In genomic region chr1:201506092-201506491, GRCh38 we compare ENCODE assay signal across 7 cellular contexts. TPM values are rescaled to one million over a fixed set of nuclear protein-coding genes. Genes with fewer than 3 reads are reported as not detected.
DNase-seq lines count a peak whose midpoint lies in the region; ATAC-seq and TF ChIP-seq lines count a peak whose summit lies in the region.

No MANE protein-coding gene starts in this region.

- DNase-seq in HFFc6 (no peak), activated B cell treated with CpG ODN at 0.5 μM for 24 hours (no peak), COLO829 (ENCODE audit: low spot score) (no peak), NOMO-1 treated with DMSO at 0.1 percent for 48 hours (lab: John Stamatoyannopoulos, UW; ENCODE audit: unreplicated experiment) (no peak), GM19240 (ENCODE audit: insufficient read length, low spot score) (no peak)

- CTCF ChIA-PET in activated B cell treated with CpG ODN at 0.5 μM for 24 hours (lab: Charles Lee), result interaction anchor here (2.2 to 7.8 kb wide), 2 partner anchors 10 to 24 kb away, joined by 6 to 51 read pairs; no protein-coding TSS in a partner anchor

- TF ChIP-seq CTCF in HFFc6 (IDR thresholded peaks at IDR 0.05), result no peak
- TF ChIP-seq CTCF in activated B cell treated with CpG ODN at 0.5 μM for 24 hours (IDR thresholded peaks at IDR 0.05), result no peak

- peaks cover 14% of the 10 kb centered on the region for H3K4me1 ChIP-seq in iPS-15b (ENCODE audit: control insufficient read depth, insufficient read depth, low read length)

- peaks cover 27% of the 10 kb centered on the region for H3K36me3 Mint-ChIP-seq in HFFc6 (ENCODE audit: low read depth)
- H3K36me3 Mint-ChIP-seq in activated B cell treated with CpG ODN at 0.5 μM for 24 hours (ENCODE audit: low read depth), result peaks cover 6% of the 10 kb centered on the region
- peaks cover 6% of the 10 kb centered on the region for H3K36me3 Mint-ChIP-seq in stimulated activated memory B cell treated with anti-CD40 and anti-IgM and Interleukin-4, amounts not matched to agents 10 μg/mL and 1 μg/mL and 100 μg/mL, for 72 hours

- H3K27me3 ChIP-seq in iPS-15b (ENCODE audit: control insufficient read depth, insufficient read depth, low read length), result peaks cover 30% of the 10 kb centered on the region

- H3K9me3 Mint-ChIP-seq in HFFc6 (no peaks in the 10 kb centered on the region), activated B cell treated with CpG ODN at 0.5 μM for 24 hours (no peaks in the 10 kb centered on the region)
- H3K9me3 Mint-ChIP-seq in stimulated activated memory B cell treated with anti-CD40 and anti-IgM and Interleukin-4, amounts not matched to agents 10 μg/mL and 1 μg/mL and 100 μg/mL, for 72 hours, result no peaks in the 10 kb centered on the region

- H3K36me3 ChIP-seq in iPS-15b (ENCODE audit: control insufficient read depth, insufficient read depth, low read length), result no peaks in the 10 kb centered on the region

- no peaks in the 10 kb centered on the region for H3K9me3 ChIP-seq in iPS-15b (ENCODE audit: control insufficient read depth, insufficient read depth, low read length)

- no peak overlapping the region for H3K9ac ChIP-seq in iPS-15b (ENCODE audit: low read depth, low read length)

- H3K27me3 Mint-ChIP-seq in HFFc6 (ENCODE audit: insufficient read depth) (peaks cover 9% of the 10 kb centered on the region), activated B cell treated with CpG ODN at 0.5 μM for 24 hours (no peaks in the 10 kb centered on the region)
- no peaks in the 10 kb centered on the region for H3K27me3 Mint-ChIP-seq in stimulated activated memory B cell treated with anti-CD40 and anti-IgM and Interleukin-4, amounts not matched to agents 10 μg/mL and 1 μg/mL and 100 μg/mL, for 72 hours

- H3K4me1 Mint-ChIP-seq in HFFc6 (ENCODE audit: low read depth) (peaks cover 84% of the 10 kb centered on the region), activated B cell treated with CpG ODN at 0.5 μM for 24 hours (peaks cover 27% of the 10 kb centered on the region)
- H3K4me1 Mint-ChIP-seq in stimulated activated memory B cell treated with anti-CD40 and anti-IgM and Interleukin-4, amounts not matched to agents 10 μg/mL and 1 μg/mL and 100 μg/mL, for 72 hours, result peaks cover 43% of the 10 kb centered on the region

- peak overlapping the region; percentile 42 for H3K4me3 ChIP-seq in iPS-15b (ENCODE audit: low read depth, low read length)

- H3K4me3 Mint-ChIP-seq in HFFc6, result peak overlapping the region; percentile 93
- H3K4me3 Mint-ChIP-seq in activated B cell treated with CpG ODN at 0.5 μM for 24 hours, result peak overlapping the region; percentile 88
- H3K4me3 Mint-ChIP-seq in stimulated activated memory B cell treated with anti-CD40 and anti-IgM and Interleukin-4, amounts not matched to agents 10 μg/mL and 1 μg/mL and 100 μg/mL, for 72 hours, result peak overlapping the region; percentile 86

- POLR2A ChIA-PET in activated B cell treated with CpG ODN at 0.5 μM for 24 hours (lab: Charles Lee), result interaction anchor here (0.9 to 1.2 kb wide), 2 partner anchors 20 to 24 kb away, joined by 3 read pairs; no protein-coding TSS in a partner anchor

- intact Hi-C loops in activated B cell treated with CpG ODN at 0.5 μM for 24 hours (cut with micrococcal nuclease), result loop anchor here (10.0 kb wide), 1 partner anchor 481 kb away; the partner anchor contains the start of gene KIF21B

- H3K27ac Mint-ChIP-seq in HFFc6 (peak overlapping the region; percentile 87), activated B cell treated with CpG ODN at 0.5 μM for 24 hours (peak overlapping the region; percentile 54)
- peak overlapping the region; percentile 81 for H3K27ac Mint-ChIP-seq in stimulated activated memory B cell treated with anti-CD40 and anti-IgM and Interleukin-4, amounts not matched to agents 10 μg/mL and 1 μg/mL and 100 μg/mL, for 72 hours

- no peak for ATAC-seq in activated B cell treated with CpG ODN at 0.5 μM for 24 hours (ENCODE audit: low read depth)
- no peak for ATAC-seq in stimulated activated memory B cell treated with anti-CD40 and anti-IgM and Interleukin-4, amounts not matched to agents 10 μg/mL and 1 μg/mL and 100 μg/mL, for 72 hours

RNA-seq across cellular contexts. Expression of gene CSRP1, which starts 0.8 kb away (rescaled TPM):
- 100 to 1,000 TPM; 540 to 614 (median 577) TPM for total RNA-seq in HFFc6 (2021; fragmentation: NEBNext Ultra II Directional; extraction: Animal tissue kit (Norgen Biotek cat#: 25700))
- total RNA-seq in activated B cell treated with CpG ODN at 0.5 μM for 24 hours, result 29.0 and 29.5 TPM in 2 replicates

RNA-seq across cellular contexts. Expression of gene NAV1, which starts 32.8 kb away (rescaled TPM):
- 10 to 100 TPM; 72.9 to 88.0 (median 78.4) TPM for total RNA-seq in HFFc6 (2021; fragmentation: NEBNext Ultra II Directional; extraction: Animal tissue kit (Norgen Biotek cat#: 25700))
- 2.0 and 2.3 TPM in 2 replicates for total RNA-seq in activated B cell treated with CpG ODN at 0.5 μM for 24 hours

RNA-seq across cellular contexts. Expression of gene PHLDA3, which starts 37.1 kb away (rescaled TPM):
- 100 to 1,000 TPM; 101 to 113 (median 108) TPM for total RNA-seq in HFFc6 (2021; fragmentation: NEBNext Ultra II Directional; extraction: Animal tissue kit (Norgen Biotek cat#: 25700))
- total RNA-seq in activated B cell treated with CpG ODN at 0.5 μM for 24 hours, result 0.18 TPM in 1 of 2 replicates, not detected in the other

Comparison
In these comparisons a context has a peak if more than half of its experiments do, and no peak if none do; other contexts are left out.
1. RNA of gene CSRP1, which starts 0.8 kb away (total RNA-seq): 540 to 614 TPM in HFFc6; 29.0 to 29.5 TPM in activated B cell treated with CpG ODN at 0.5 μM for 24 hours; every median in the first group is over 10 times any median in the second.
2. RNA of gene NAV1, which starts 32.8 kb away (total RNA-seq): 72.9 to 88.0 TPM in HFFc6; 2.0 to 2.3 TPM in activated B cell treated with CpG ODN at 0.5 μM for 24 hours; every median in the first group is over 10 times any median in the second.
3. RNA of gene PHLDA3, which starts 37.1 kb away (total RNA-seq): 101 to 113 TPM in HFFc6; 0.18 TPM in activated B cell treated with CpG ODN at 0.5 μM for 24 hours; every median in the first group is over 10 times any median in the second.
4. Peak in every context shown above with its lines, with median percentiles within 50 percentile points of each other: H3K27ac Mint-ChIP-seq and H3K4me3 Mint-ChIP-seq.